8 cellular contexts compared by ENCODE assay signal in genomic region chr14:20477211-20477876, GRCh38. TPM values are rescaled to one million over a fixed set of nuclear protein-coding genes. Genes with fewer than 3 reads are reported as not detected.
DNase-seq lines count a peak whose midpoint lies in the region; ATAC-seq and TF ChIP-seq lines count a peak whose summit lies in the region.

No MANE protein-coding gene starts in this region.

- H3K27ac ChIP-seq in endodermal cell (ENCODE audit: low read depth, low read length), result peak overlapping the region; percentile 13

- no peaks in the 10 kb centered on the region for H3K9me3 ChIP-seq in endodermal cell (ENCODE audit: control insufficient read depth, low read length)

- no peak for TF ChIP-seq CTCF in endodermal cell (conservative IDR thresholded peaks at IDR 0.05)

- H3K9me3 Mint-ChIP-seq in endodermal cell, result no peaks in the 10 kb centered on the region

- no peaks in the 10 kb centered on the region for H3K27me3 Mint-ChIP-seq in endodermal cell (ENCODE audit: insufficient read depth)

- no peak for ATAC-seq in HG03175 (IDR thresholded peaks at IDR 0.05; ENCODE audit: unreplicated experiment)
- ATAC-seq in HG02840 (IDR thresholded peaks at IDR 0.05; ENCODE audit: low FRiP score, unreplicated experiment), result no peak

- H3K4me1 ChIP-seq in endodermal cell (ENCODE audit: control insufficient read depth, insufficient read depth, low read length), result peaks cover 2% of the 10 kb centered on the region

- H3K4me1 Mint-ChIP-seq in endodermal cell, result peaks cover 4% of the 10 kb centered on the region

- 71% methylated on average over 1 of the region's 1 CpG; no CpG with 5 or more reads in 1 of the 2 experiments for WGBS in endodermal cell (ENCODE audit: insufficient coverage in 1 of 2, insufficient read length in 1 of 2), 2 experiments

- DNase-seq in HUDEP-2 (lab: John Stamatoyannopoulos, UW; ENCODE audit: unreplicated experiment in 76 of 76), result peak in 74 of 76 experiments; percentile 36 to 94 (median 81)
- peak in 3 of 5 donors; percentile 10 to 63 (median 22) for DNase-seq in T-helper 1 cell
- DNase-seq in endodermal cell, result no peak
- peak; percentile 43 for DNase-seq in pons (ENCODE audit: low spot score)
- DNase-seq in NCI-H1417 (lab: John Stamatoyannopoulos, UW), result no peak
- DNase-seq in NCI-H1436 (lab: John Stamatoyannopoulos, UW), result no peak

- H3K27ac Mint-ChIP-seq in endodermal cell, result no peak overlapping the region

- peaks cover 59% of the 10 kb centered on the region for H3K36me3 ChIP-seq in endodermal cell (ENCODE audit: control insufficient read depth, insufficient read depth, low read length)

- H3K9ac ChIP-seq in endodermal cell (ENCODE audit: extremely low read depth, low read length, poor library complexity, severe bottlenecking), result no peak overlapping the region

- no peak overlapping the region for H3K4me3 Mint-ChIP-seq in endodermal cell

- H3K36me3 Mint-ChIP-seq in endodermal cell (ENCODE audit: low read depth), result peaks cover 50% of the 10 kb centered on the region

- H3K4me3 ChIP-seq in endodermal cell (ENCODE audit: low read length), result no peak overlapping the region

- no peaks in the 10 kb centered on the region for H3K27me3 ChIP-seq in endodermal cell (ENCODE audit: control insufficient read depth, insufficient read depth, low read length, poor library complexity, severe bottlenecking)

RNA-seq across cellular contexts. Expression of gene PNP, which starts 8.1 kb away (rescaled TPM):
- 10 to 100 TPM; 52.8 to 59.8 TPM for total RNA-seq in endodermal cell
- 38.6 TPM for polyA plus RNA-seq in endodermal cell (2013, experiment 1 of 2)
- 38.3 TPM for polyA plus RNA-seq in endodermal cell (2013, experiment 2 of 2)

RNA-seq across cellular contexts. Expression of gene PIP4P1, which starts 16.1 kb away (rescaled TPM):
- 10 to 100 TPM; 32.1 to 38.1 TPM for total RNA-seq in endodermal cell
- polyA plus RNA-seq in endodermal cell (2013, experiment 1 of 2), result 39.0 TPM
- 45.4 TPM for polyA plus RNA-seq in endodermal cell (2013, experiment 2 of 2)

RNA-seq across cellular contexts. Expression of gene APEX1, which starts 22.3 kb away (rescaled TPM):
- total RNA-seq in endodermal cell, result 100 to 1,000 TPM; 228 to 249 TPM
- polyA plus RNA-seq in endodermal cell (2013, experiment 1 of 2), result 308 TPM
- 267 TPM for polyA plus RNA-seq in endodermal cell (2013, experiment 2 of 2)

RNA-seq across cellular contexts. Expression of gene OSGEP, which starts 22.7 kb away (rescaled TPM):
- total RNA-seq in endodermal cell, result 10 to 100 TPM; 44.3 to 50.7 TPM
- 36.2 TPM for polyA plus RNA-seq in endodermal cell (2013, experiment 1 of 2)
- polyA plus RNA-seq in endodermal cell (2013, experiment 2 of 2), result 33.5 TPM

RNA-seq across cellular contexts. Expression of gene RNASE10, which starts 28.0 kb away (rescaled TPM):
- 1 to 10 TPM in 1 of 2 donors, under 1 TPM in 1; 0.60 to 1.1 TPM for total RNA-seq in endodermal cell
- 0.39 TPM for polyA plus RNA-seq in endodermal cell (2013, experiment 1 of 2)
- polyA plus RNA-seq in endodermal cell (2013, experiment 2 of 2), result 0.33 TPM

Comparison
In these comparisons a context has a peak if more than half of its experiments do, and no peak if none do; other contexts are left out.
1. DNase-seq: peak in HUDEP-2 (74 of 76), T-helper 1 cell (3 of 5) and pons (single experiment); none in endodermal cell (single experiment), NCI-H1417 (0 of 3) and NCI-H1436 (single experiment).